1 cellular context compared by ENCODE assay signal in genomic region chr17:40063034-40063765, GRCh38.
TF ChIP-seq lines count a peak whose summit lies in the region.

No MANE protein-coding gene starts in this region.

TF ChIP-seq in HepG2, 621 proteins besides CTCF, POLR2A, EP300 and RAD21 (continued from another document and continues in another):
- TF ChIP-seq PBX3 (CRISPR knock-in tag; IDR thresholded peaks at IDR 0.05; ENCODE audit: borderline replicate concordance) (no peak), CREM (IDR thresholded peaks at IDR 0.05) (no peak), CREM (CRISPR knock-in tag; IDR thresholded peaks at IDR 0.05) (no peak), MBNL3 (CRISPR knock-in tag; conservative IDR thresholded peaks at IDR 0.05) (no peak), ZNF75D (CRISPR knock-in tag; IDR thresholded peaks at IDR 0.05; ENCODE audit: borderline replicate concordance) (no peak), THYN1 (CRISPR knock-in tag; IDR thresholded peaks at IDR 0.05; ENCODE audit: borderline replicate concordance, low read depth) (no peak), MIER2 (CRISPR knock-in tag; IDR thresholded peaks at IDR 0.05) (no peak), ZNF160 (CRISPR knock-in tag; IDR thresholded peaks at IDR 0.05) (peak; percentile 77; the same call in 1 of the 2 replicates), CREBL2 (CRISPR knock-in tag; IDR thresholded peaks at IDR 0.05; ENCODE audit: borderline replicate concordance) (0 out of 2 replicates have a peak, but pooled peaks have one; percentile 25), HMGA1 (CRISPR knock-in tag; conservative IDR thresholded peaks at IDR 0.05) (no peak), HOMEZ (CRISPR knock-in tag; IDR thresholded peaks at IDR 0.05; ENCODE audit: low read depth) (no peak), ZNF768 (CRISPR knock-in tag; IDR thresholded peaks at IDR 0.05) (peak; percentile 71), ZBTB21 (CRISPR knock-in tag; IDR thresholded peaks at IDR 0.05) (no peak), GLMP (CRISPR knock-in tag; IDR thresholded peaks at IDR 0.05; ENCODE audit: borderline replicate concordance) (no peak), ZFP37 (CRISPR knock-in tag; IDR thresholded peaks at IDR 0.05; ENCODE audit: borderline replicate concordance) (no peak), ZSCAN9 (CRISPR knock-in tag; IDR thresholded peaks at IDR 0.05; ENCODE audit: borderline replicate concordance) (no peak), ZNF282 (IDR thresholded peaks at IDR 0.05; ENCODE audit: partially characterized antibody) (no peak), ZNF33B (CRISPR knock-in tag; IDR thresholded peaks at IDR 0.05) (no peak), ZNF598 (CRISPR knock-in tag; IDR thresholded peaks at IDR 0.05; ENCODE audit: borderline replicate concordance) (no peak; the same call in 1 of the 2 replicates), ASH2L (IDR thresholded peaks at IDR 0.05; ENCODE audit: insufficient read length, low read depth, low read length) (peak; percentile 48), ZNF879 (CRISPR knock-in tag; IDR thresholded peaks at IDR 0.05) (no peak), ZNF142 (CRISPR knock-in tag; IDR thresholded peaks at IDR 0.05) (0 out of 2 replicates have a peak, but pooled peaks have one; percentile 74), MXI1 (IDR thresholded peaks at IDR 0.05; ENCODE audit: borderline replicate concordance, low read depth, low read length) (no peak; the same call in 2 of the 3 replicates), SAFB2 (CRISPR knock-in tag; IDR thresholded peaks at IDR 0.05; ENCODE audit: borderline replicate concordance, low read depth) (peak; percentile 71), ZIK1 (CRISPR knock-in tag; IDR thresholded peaks at IDR 0.05; ENCODE audit: borderline replicate concordance, low read depth) (no peak), ZNF772 (CRISPR knock-in tag; IDR thresholded peaks at IDR 0.05) (no peak), WIZ (CRISPR knock-in tag; IDR thresholded peaks at IDR 0.05) (no peak), SIN3A (IDR thresholded peaks at IDR 0.05; ENCODE audit: borderline replicate concordance, low read depth, low read length) (peak; percentile 74; the same call in 1 of the 2 replicates), ATF4 (CRISPR knock-in tag; IDR thresholded peaks at IDR 0.05) (no peak), KDM1A (CRISPR knock-in tag; IDR thresholded peaks at IDR 0.05) (no peak), ATM (IDR thresholded peaks at IDR 0.05; ENCODE audit: borderline replicate concordance) (no peak), FOSL1 (CRISPR knock-in tag; IDR thresholded peaks at IDR 0.05; ENCODE audit: borderline replicate concordance) (no peak), XRCC5 (optimal IDR thresholded peaks at IDR 0.05; ENCODE audit: low read length) (peak; percentile 7), HNRNPH1 (optimal IDR thresholded peaks at IDR 0.05; ENCODE audit: low read depth, low read length) (no peak), ZNF20 (CRISPR knock-in tag; IDR thresholded peaks at IDR 0.05) (no peak), ZNF572 (CRISPR knock-in tag; IDR thresholded peaks at IDR 0.05) (no peak), NAIF1 (CRISPR knock-in tag; IDR thresholded peaks at IDR 0.05; ENCODE audit: borderline replicate concordance) (no peak), TBX2 (CRISPR knock-in tag; IDR thresholded peaks at IDR 0.05; ENCODE audit: borderline replicate concordance) (peak; percentile 71), CBX5 (CRISPR knock-in tag; IDR thresholded peaks at IDR 0.05; ENCODE audit: borderline replicate concordance) (no peak), LRRFIP1 (CRISPR knock-in tag; conservative IDR thresholded peaks at IDR 0.05) (no peak), DNMT1 (CRISPR knock-in tag; IDR thresholded peaks at IDR 0.05) (no peak), ZNF780A (CRISPR knock-in tag; IDR thresholded peaks at IDR 0.05) (no peak), KMT2B (CRISPR knock-in tag; IDR thresholded peaks at IDR 0.05) (no peak), GABPA (IDR thresholded peaks at IDR 0.05; ENCODE audit: low read depth, low read length) (no peak), GABPA (CRISPR knock-in tag; IDR thresholded peaks at IDR 0.05; ENCODE audit: low read depth) (no peak), THAP9 (CRISPR knock-in tag; IDR thresholded peaks at IDR 0.05; ENCODE audit: borderline replicate concordance) (no peak; the same call in 1 of the 2 replicates), ZNF354B (CRISPR knock-in tag; IDR thresholded peaks at IDR 0.05) (no peak), GPN1 (CRISPR knock-in tag; IDR thresholded peaks at IDR 0.05; ENCODE audit: borderline replicate concordance) (no peak), ZNF710 (CRISPR knock-in tag; IDR thresholded peaks at IDR 0.05; ENCODE audit: borderline replicate concordance) (no peak; the same call in 1 of the 2 replicates), ONECUT2 (CRISPR knock-in tag; IDR thresholded peaks at IDR 0.05) (peak; percentile 48; the same call in 1 of the 2 replicates), ZNF83 (CRISPR knock-in tag; IDR thresholded peaks at IDR 0.05; ENCODE audit: borderline replicate concordance) (no peak)
